Comparison of ENCODE assay signal across 8 cellular contexts in the genomic region with DNA sequence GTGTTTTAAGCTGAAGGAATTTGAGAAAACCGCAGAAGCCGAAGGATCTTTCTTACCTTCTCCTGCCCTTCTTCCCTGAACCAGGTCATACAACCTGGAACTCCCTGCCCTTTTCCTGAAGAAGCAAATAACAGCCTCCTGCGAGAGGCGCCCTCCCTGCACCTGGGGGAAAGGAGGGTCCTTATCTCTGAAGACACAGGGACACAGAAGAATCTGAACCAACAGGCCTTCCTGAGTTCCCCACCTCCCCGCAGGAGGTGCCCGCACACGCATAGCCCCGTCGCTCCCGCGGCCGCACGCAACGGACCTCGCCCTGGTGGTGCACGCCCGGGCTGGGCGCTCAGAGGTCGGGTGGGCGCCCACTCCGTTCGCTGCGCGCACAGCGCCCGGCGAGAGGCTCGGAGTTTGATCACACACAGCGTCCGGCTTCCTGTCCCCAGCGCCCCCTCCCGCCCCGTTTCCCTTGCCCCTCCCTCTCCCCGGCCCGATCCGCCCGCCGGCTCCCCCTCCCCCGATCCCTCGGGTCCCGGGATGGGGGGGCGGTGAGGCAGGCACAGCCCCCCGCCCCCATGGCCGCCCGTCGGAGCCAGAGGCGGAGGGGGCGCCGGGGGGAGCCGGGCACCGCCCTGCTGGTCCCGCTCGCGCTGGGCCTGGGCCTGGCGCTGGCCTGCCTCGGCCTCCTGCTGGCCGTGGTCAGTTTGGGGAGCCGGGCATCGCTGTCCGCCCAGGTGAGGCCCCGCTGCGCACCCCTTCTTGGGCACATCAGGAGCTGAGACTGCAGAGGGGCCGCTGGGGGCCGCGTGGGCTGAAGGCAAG. TPM values are rescaled to one million over a fixed set of nuclear protein-coding genes. Genes with fewer than 3 reads are reported as not detected.
A peak's percentile ranks its signal among the peaks of the same experiment; 100 is the strongest.
DNase-seq lines count a peak whose midpoint lies in the region; ATAC-seq and TF ChIP-seq lines count a peak whose summit lies in the region.

A gene with protein sequence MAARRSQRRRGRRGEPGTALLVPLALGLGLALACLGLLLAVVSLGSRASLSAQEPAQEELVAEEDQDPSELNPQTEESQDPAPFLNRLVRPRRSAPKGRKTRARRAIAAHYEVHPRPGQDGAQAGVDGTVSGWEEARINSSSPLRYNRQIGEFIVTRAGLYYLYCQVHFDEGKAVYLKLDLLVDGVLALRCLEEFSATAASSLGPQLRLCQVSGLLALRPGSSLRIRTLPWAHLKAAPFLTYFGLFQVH (plus strand): TSS at position 474 of the 816 bp plus-strand sequence. CDS start 96 bp downstream, at position 570.

- H3K36me3 Mint-ChIP-seq in MCF 10A (ENCODE audit: insufficient read depth, unreplicated experiment): no peaks in the 10 kb centered on the region

- BruUV-seq in MCF 10A (replicated peaks; lab: Mats Ljungman, UMichigan): no TSS peak

- H3K9me3 ChIP-seq in skeletal muscle satellite cell (replicated peaks; ENCODE audit: low read length): no peaks in the 10 kb centered on the region

- H3K27me3 ChIP-seq in skeletal muscle satellite cell (ENCODE audit: control insufficient read depth, insufficient read depth, low read length): peaks cover 1% of the 10 kb centered on the region

- intact Hi-C loops in MCF 10A (cut with micrococcal nuclease): no loop called here

- no peaks in the 10 kb centered on the region for H3K9me3 Mint-ChIP-seq in MCF 10A (ENCODE audit: unreplicated experiment)

- DNase-seq in T-helper 2 cell (peak; percentile 29 to 70 (median 34)), MCF 10A (ENCODE audit: unreplicated experiment) (peak; percentile 30), iPS-NIHi7 (ENCODE audit: extremely low spot score) (peak; percentile 68), cortex of kidney (lab: John Stamatoyannopoulos, UW) (no peak), globus pallidus (ENCODE audit: low spot score) (no peak)

- peak within 1 kb of the TSS; percentile 83 for H3K9ac ChIP-seq in skeletal muscle satellite cell (ENCODE audit: low read depth, low read length)

- peaks cover 2% of the 10 kb centered on the region for H3K27me3 Mint-ChIP-seq in MCF 10A (ENCODE audit: insufficient read depth, unreplicated experiment)

- H3K4me1 ChIP-seq in skeletal muscle satellite cell (ENCODE audit: control insufficient read depth, insufficient read depth, low read length): peaks cover 17% of the 10 kb centered on the region

- no peak within 1 kb of the TSS for H3K27ac Mint-ChIP-seq in MCF 10A (ENCODE audit: low read depth, unreplicated experiment)

- peak within 1 kb of the TSS; percentile 62 for H3K4me3 Mint-ChIP-seq in MCF 10A (ENCODE audit: unreplicated experiment)

- CTCF ChIA-PET in MCF 10A (lab: Yijun Ruan, JAX): interaction anchor here (0.5 to 4.4 kb wide), 6 partner anchors 11 to 152 kb away, joined by 3 to 22 read pairs (median 6); a partner anchor contains a TSS

- H3K4me3 ChIP-seq in skeletal muscle satellite cell (ENCODE audit: low read length): peak within 1 kb of the TSS; percentile 85

- H3K4me1 Mint-ChIP-seq in MCF 10A (ENCODE audit: insufficient read depth, unreplicated experiment): no peaks in the 10 kb centered on the region

- peak within 1 kb of the TSS; percentile 95 for H3K4me2 ChIP-seq in skeletal muscle satellite cell (ENCODE audit: low read length)

- TF ChIP-seq CTCF in MCF 10A (IDR thresholded peaks at IDR 0.05; ENCODE audit: unreplicated experiment): no peak

- no peaks in the 10 kb centered on the region for H3K36me3 ChIP-seq in skeletal muscle satellite cell (ENCODE audit: insufficient read depth, low read length)

- ATAC-seq in GM18505 (IDR thresholded peaks at IDR 0.05; ENCODE audit: unreplicated experiment) (no peak), GM18858 (IDR thresholded peaks at IDR 0.05; ENCODE audit: unreplicated experiment) (no peak)

- POLR2A ChIA-PET in MCF 10A (lab: Yijun Ruan, JAX): interaction anchor here (0.6 to 2.5 kb wide), 6 partner anchors 8 to 134 kb away, joined by 3 to 12 read pairs (median 4); no protein-coding TSS in a partner anchor

- TF ChIP-seq POLR2A in GM18505 (IDR thresholded peaks at IDR 0.05; ENCODE audit: borderline replicate concordance, extremely low read depth, insufficient read depth, insufficient read length): peak; percentile 61

RNA-seq across cellular contexts. Expression of the gene that starts here (rescaled TPM):
- total RNA-seq in MCF 10A (2022): 3.5 and 3.9 TPM in 2 replicates
- 3.3 and 6.1 TPM in 2 replicates for total RNA-seq in skeletal muscle satellite cell (2012; rRNA removed)

Comparison
In these comparisons a context has a peak if more than half of its experiments do, and no peak if none do; other contexts are left out.
1. DNase-seq: peak in T-helper 2 cell (5 of 5), MCF 10A (single experiment) and iPS-NIHi7 (single experiment); none in cortex of kidney (single experiment) and globus pallidus (single experiment).